16 cellular contexts compared by ENCODE assay signal in genomic region chr16:70656712-70657263, GRCh38. TPM values are rescaled to one million over a fixed set of nuclear protein-coding genes. Genes with fewer than 3 reads are reported as not detected.
"Had no signal": no experiment of that assay in that cellular context is flagged by ENCODE, and none has a peak within 500 bp of the region (broad histone marks: within the 10 kb centered on the region; RNA-seq: fewer than 3 reads in every experiment).

No MANE protein-coding gene starts in this region.

- H3K27me3 Mint-ChIP-seq: stimulated activated memory B cell treated with anti-CD40 and anti-IgM and Interleukin-4, amounts not matched to agents 10 μg/mL and 1 μg/mL and 100 μg/mL, for 72 hours had no signal

- H3K27ac ChIP-seq: ascending aorta, cardiac muscle cell, colonic mucosa, heart left ventricle, parathyroid adenoma, right atrium auricular region had no signal

- H3K9ac ChIP-seq: parathyroid adenoma had no signal

- H3K36me3 Mint-ChIP-seq: activated CD4-positive, alpha-beta memory T cell treated with anti-CD3 and anti-CD28 coated beads for 36 hours; activated naive CD8-positive, alpha-beta T cell treated with anti-CD3 and anti-CD28 coated beads, Interleukin-2, amount 10 ng/mL, durations not matched to agents 7 days and 5 days; stimulated activated memory B cell treated with anti-CD40 and anti-IgM and Interleukin-4, amounts not matched to agents 10 μg/mL and 1 μg/mL and 100 μg/mL, for 72 hours had no signal

- DNase-seq: activated CD4-positive, alpha-beta memory T cell treated with anti-CD3 and anti-CD28 coated beads for 36 hours; activated CD4-positive, CD25-positive, alpha-beta regulatory T cell treated with anti-CD3 and anti-CD28 coated beads, Interleukin-2, amount 50 U/mL, for 72 hours; activated gamma-delta T cell; activated naive CD8-positive, alpha-beta T cell treated with anti-CD3 and anti-CD28 coated beads, Interleukin-2, amount 10 ng/mL, durations not matched to agents 7 days and 5 days; activated T-cell treated with anti-CD3 and anti-CD28 coated beads, Interleukin-2, amount 50 U/mL, for 4 hours; colonic mucosa; effector CD4-positive, alpha-beta T cell; heart left ventricle; left ventricle myocardium superior; small intestine had no signal

- H3K27me3 ChIP-seq: ascending aorta, cardiac muscle cell, colonic mucosa, heart left ventricle, right atrium auricular region had no signal

- H3K9me3 Mint-ChIP-seq: activated CD4-positive, alpha-beta memory T cell treated with anti-CD3 and anti-CD28 coated beads for 36 hours; activated naive CD8-positive, alpha-beta T cell treated with anti-CD3 and anti-CD28 coated beads, Interleukin-2, amount 10 ng/mL, durations not matched to agents 7 days and 5 days; activated T-cell treated with anti-CD3 and anti-CD28 coated beads, Interleukin-2, amount 50 U/mL, for 4 hours; stimulated activated memory B cell treated with anti-CD40 and anti-IgM and Interleukin-4, amounts not matched to agents 10 μg/mL and 1 μg/mL and 100 μg/mL, for 72 hours had no signal

- H3K4me3 Mint-ChIP-seq: activated CD4-positive, alpha-beta memory T cell treated with anti-CD3 and anti-CD28 coated beads for 36 hours; activated naive CD8-positive, alpha-beta T cell treated with anti-CD3 and anti-CD28 coated beads, Interleukin-2, amount 10 ng/mL, durations not matched to agents 7 days and 5 days; activated T-cell treated with anti-CD3 and anti-CD28 coated beads, Interleukin-2, amount 50 U/mL, for 4 hours; stimulated activated memory B cell treated with anti-CD40 and anti-IgM and Interleukin-4, amounts not matched to agents 10 μg/mL and 1 μg/mL and 100 μg/mL, for 72 hours had no signal

- H3K9me3 ChIP-seq: ascending aorta, colonic mucosa, heart left ventricle, right atrium auricular region had no signal

- H2AFZ ChIP-seq: parathyroid adenoma had no signal

- H3K36me3 ChIP-seq: cardiac muscle cell, colonic mucosa, right atrium auricular region had no signal

- H3K4me3 ChIP-seq: ascending aorta, cardiac muscle cell, colonic mucosa, heart left ventricle, right atrium auricular region had no signal

- H3K27ac Mint-ChIP-seq: activated CD4-positive, alpha-beta memory T cell treated with anti-CD3 and anti-CD28 coated beads for 36 hours; activated naive CD8-positive, alpha-beta T cell treated with anti-CD3 and anti-CD28 coated beads, Interleukin-2, amount 10 ng/mL, durations not matched to agents 7 days and 5 days; stimulated activated memory B cell treated with anti-CD40 and anti-IgM and Interleukin-4, amounts not matched to agents 10 μg/mL and 1 μg/mL and 100 μg/mL, for 72 hours had no signal

- H3K4me1 ChIP-seq: parathyroid adenoma had no signal

RNA-seq across cellular contexts. Expression of gene IL34, which starts 10.4 kb away (rescaled TPM):
- total RNA-seq: activated CD4-positive, alpha-beta memory T cell treated with anti-CD3 and anti-CD28 coated beads for 36 hours; cardiac muscle cell; T-helper 2 cell treated with Interferon-gamma antibody and Interleukin-4, amounts not matched to agents 100 ng/mL and 5 ng/mL, for 36 hours had no signal
- polyA plus RNA-seq: cardiac muscle cell had no signal
